ENCODE assay signal across 22 cellular contexts in genomic region chr5:133945561-133945960, GRCh38. TPM values are rescaled to one million over a fixed set of nuclear protein-coding genes. Genes with fewer than 3 reads are reported as not detected.
A peak's percentile ranks its signal among the peaks of the same experiment; 100 is the strongest.
DNase-seq lines count a peak whose midpoint lies in the region; ATAC-seq and TF ChIP-seq lines count a peak whose summit lies in the region.
"Had no signal": no experiment of that assay in that cellular context is flagged by ENCODE, and none has a peak within 500 bp of the region (broad histone marks: within the 10 kb centered on the region; RNA-seq: fewer than 3 reads in every experiment).

No MANE protein-coding gene starts in this region.

- no peak overlapping the region for H3K18ac ChIP-seq in IMR-90 (ENCODE audit: low read depth, low read length)

- no peaks in the 10 kb centered on the region for H4K20me1 ChIP-seq in IMR-90 (ENCODE audit: insufficient read depth, low read length)

- no peak overlapping the region for H4K8ac ChIP-seq in IMR-90 (ENCODE audit: low read depth in 2 of 2, low read length in 2 of 2)

- CTCF ChIA-PET in IMR-90 (lab: Yijun Ruan, JAX), result interaction anchor here (1.3 kb wide), 1 partner anchor 522 kb away, joined by 3 read pairs; no protein-coding TSS in a partner anchor

- 0 out of 2 replicates have a peak, but pooled peaks cover 2% of the 10 kb centered on the region for H3K4me1 ChIP-seq in IMR-90 (ENCODE audit: control insufficient read depth, insufficient read depth, low read length)

- H3K27ac Mint-ChIP-seq in stimulated activated memory B cell treated with anti-CD40 and anti-IgM and Interleukin-4, amounts not matched to agents 10 μg/mL and 1 μg/mL and 100 μg/mL, for 72 hours, result peak overlapping the region; percentile 19

- H2BK15ac ChIP-seq in IMR-90 (ENCODE audit: low read depth, low read length), result no peak overlapping the region

- no peaks in the 10 kb centered on the region for H3K36me3 ChIP-seq in IMR-90 (ENCODE audit: control insufficient read depth, insufficient read depth, low read length)
- H3K36me3 ChIP-seq: SJCRH30 had no signal

- H3K9me1 ChIP-seq in IMR-90 (ENCODE audit: insufficient read depth, low read length), result no peaks in the 10 kb centered on the region; the same call in 1 of the 2 replicates

- intact Hi-C loops in IMR-90 (cut with micrococcal nuclease), result loop anchor here (10.0 kb wide), 1 partner anchor 191 kb away; no protein-coding TSS in a partner anchor

- H3K27me3 Mint-ChIP-seq in stimulated activated memory B cell treated with anti-CD40 and anti-IgM and Interleukin-4, amounts not matched to agents 10 μg/mL and 1 μg/mL and 100 μg/mL, for 72 hours, result no peaks in the 10 kb centered on the region
- H3K27me3 Mint-ChIP-seq: B cell had no signal

- DNase-seq in IMR-90 (peak; percentile 10), amniotic epithelial cell (ENCODE audit: low read depth) (peak; percentile 64), medulla oblongata (ENCODE audit: extremely low spot score) (peak; percentile 67), HT-29 (ENCODE audit: low spot score) (no peak), NCI-H187 treated with DMSO at 0.1 percent for 48 hours (lab: John Stamatoyannopoulos, UW) (no peak)
- no peak for DNase-seq in activated CD4-positive, alpha-beta T cell treated with anti-CD3 and anti-CD28 coated beads for 4 hours
- DNase-seq: ACHN, EL, GM23248, MV-4-11, NCI-H1694 treated with DMSO at 0.1 percent for 48 hours, NCI-H2107, NCI-H2227 treated with DMSO at 0.1 percent for 48 hours, NCI-H524, PC-9, SJCRH30 had no signal

- no peak overlapping the region for H3K4me3 Mint-ChIP-seq in stimulated activated memory B cell treated with anti-CD40 and anti-IgM and Interleukin-4, amounts not matched to agents 10 μg/mL and 1 μg/mL and 100 μg/mL, for 72 hours
- H3K4me3 Mint-ChIP-seq: B cell had no signal

- H3K23ac ChIP-seq in IMR-90 (ENCODE audit: low read depth, low read length), result no peak overlapping the region

- H4K91ac ChIP-seq in IMR-90 (ENCODE audit: insufficient read depth, low read depth, low read length), result no peak overlapping the region

- no peak overlapping the region for H2BK20ac ChIP-seq in IMR-90 (ENCODE audit: low read depth, low read length)

- dilution Hi-C loops in IMR-90 (cut with HindIII; ENCODE audit: low sequenced_read_pairs, unreplicated experiment), result no loop called here

- no peak overlapping the region for H2BK5ac ChIP-seq in IMR-90 (ENCODE audit: low read depth, low read length, poor library complexity, severe bottlenecking)

- no peak overlapping the region for H3K9ac ChIP-seq in IMR-90 (ENCODE audit: low read depth, low read length)
- H3K9ac ChIP-seq: GM23248, KMS-11 had no signal

- H3K27ac ChIP-seq in IMR-90 (ENCODE audit: insufficient read depth, low read length), result no peak overlapping the region
- H3K27ac ChIP-seq: GM23248, KMS-11, PC-9, SJCRH30 had no signal

- WGBS in IMR-90 (ENCODE audit: extremely low coverage in 2 of 2, insufficient read length in 1 of 2), 2 experiments, result no CpG with 5 or more reads among the region's 3 CpGs

- no peaks in the 10 kb centered on the region for H3K36me3 Mint-ChIP-seq in stimulated activated memory B cell treated with anti-CD40 and anti-IgM and Interleukin-4, amounts not matched to agents 10 μg/mL and 1 μg/mL and 100 μg/mL, for 72 hours

- peaks cover 20% of the 10 kb centered on the region for H3K4me1 Mint-ChIP-seq in stimulated activated memory B cell treated with anti-CD40 and anti-IgM and Interleukin-4, amounts not matched to agents 10 μg/mL and 1 μg/mL and 100 μg/mL, for 72 hours

- H3K9me3 ChIP-seq in IMR-90 (ENCODE audit: control insufficient read depth, insufficient read depth, low read length), result no peaks in the 10 kb centered on the region
- H3K9me3 ChIP-seq: SJCRH30 had no signal

- no peak for TF ChIP-seq RAD21 in IMR-90 (IDR thresholded peaks at IDR 0.05; ENCODE audit: low read length)

- 0 out of 2 replicates have a peak overlapping the region, but pooled peaks have one; percentile 59 for H3K14ac ChIP-seq in IMR-90 (replicated peaks; ENCODE audit: low read depth, low read length)

- no peak overlapping the region for H2BK120ac ChIP-seq in IMR-90 (ENCODE audit: low read depth, low read length)

- H2AK9ac ChIP-seq in IMR-90 (replicated peaks; ENCODE audit: low read depth, low read length, poor library complexity), result peak overlapping the region; percentile 5

- POLR2A ChIA-PET in IMR-90 (lab: Charles Lee; ENCODE audit: unreplicated experiment), result no interaction called here

- TF ChIP-seq CTCF in IMR-90 (conservative IDR thresholded peaks at IDR 0.05; ENCODE audit: low read depth, low read length), result no peak

- no peak for ATAC-seq in IMR-90 (ENCODE audit: low read depth)
- no peak for ATAC-seq in stimulated activated memory B cell treated with anti-CD40 and anti-IgM and Interleukin-4, amounts not matched to agents 10 μg/mL and 1 μg/mL and 100 μg/mL, for 72 hours
- ATAC-seq: GM12878, HCT116, HepG2 had no signal

- peaks cover 12% of the 10 kb centered on the region for H3K27me3 ChIP-seq in IMR-90 (ENCODE audit: control insufficient read depth, insufficient read depth, low read length)
- H3K27me3 ChIP-seq: SJCRH30 had no signal

- H2AFZ ChIP-seq in IMR-90 (replicated peaks; ENCODE audit: low read length, poor library complexity), result no peak overlapping the region
- H2AFZ ChIP-seq: GM23248, PC-9 had no signal

- in situ Hi-C loops in IMR-90 (cut with MboI; ENCODE audit: low sequenced_read_pairs), result loop anchor here (10.0 kb wide), 2 partner anchors 521 to 831 kb away; no protein-coding TSS in a partner anchor

- H3K4me3 ChIP-seq in IMR-90 (ENCODE audit: insufficient read depth, low read depth, low read length), result no peak overlapping the region
- H3K4me3 ChIP-seq: GM12878, GM23248, PC-9, SJCRH30 had no signal

- H3K9me3 Mint-ChIP-seq in stimulated activated memory B cell treated with anti-CD40 and anti-IgM and Interleukin-4, amounts not matched to agents 10 μg/mL and 1 μg/mL and 100 μg/mL, for 72 hours, result no peaks in the 10 kb centered on the region

- H4K5ac ChIP-seq in IMR-90 (ENCODE audit: low read depth, low read length), result no peak overlapping the region

- no peak overlapping the region for H3K4ac ChIP-seq in IMR-90 (ENCODE audit: low read depth, low read length)

- H2AK5ac ChIP-seq in IMR-90 (ENCODE audit: low read depth, low read length), result no peak overlapping the region

- no TSS peak for BruUV-seq in IMR-90 (replicated peaks; lab: Mats Ljungman, UMichigan)

- H3K4me2 ChIP-seq in IMR-90 (ENCODE audit: low read depth, low read length), result no peak overlapping the region
- H3K4me2 ChIP-seq: PC-9 had no signal

- no peak for TF ChIP-seq POLR2A in IMR-90 (IDR thresholded peaks at IDR 0.05; ENCODE audit: low read depth, low read length)

- no peaks in the 10 kb centered on the region for H3K79me1 ChIP-seq in IMR-90 (ENCODE audit: low read depth in 1 of 2, low read length in 2 of 2)

- H3K56ac ChIP-seq in IMR-90 (ENCODE audit: extremely low read depth, insufficient read depth, low read length), result no peak overlapping the region

TF ChIP-seq in IMR-90, 13 proteins besides CTCF, POLR2A, EP300 and RAD21:
- TF ChIP-seq CEBPB (IDR thresholded peaks at IDR 0.05; ENCODE audit: low read depth, low read length) (no peak), NFE2L2 (IDR thresholded peaks at IDR 0.05; ENCODE audit: low read depth, low read length) (no peak), SMC3 (IDR thresholded peaks at IDR 0.05; ENCODE audit: low read depth, low read length) (no peak), RFX5 (IDR thresholded peaks at IDR 0.05; ENCODE audit: low read depth, low read length) (no peak), MAFK (IDR thresholded peaks at IDR 0.05; ENCODE audit: low read depth, low read length) (no peak), ELK1 (IDR thresholded peaks at IDR 0.05; ENCODE audit: borderline replicate concordance, low read depth, low read length) (no peak), RCOR1 (IDR thresholded peaks at IDR 0.05; ENCODE audit: insufficient replicate concordance, low read length) (no peak)
TF ChIP-seq in IMR-90: peak in this region for 0.

RNA-seq across cellular contexts. Expression of gene C5orf15, which starts 22.9 kb away (rescaled TPM):
- 35.1 and 54.2 TPM in 2 replicates for total RNA-seq in IMR-90 (2012; rRNA removed)
- polyA plus RNA-seq in IMR-90 (2012; rRNA removed), result 64.5 and 73.5 TPM in 2 replicates
- polyA plus RNA-seq in IMR-90 (2012; cell fraction: cytosol; rRNA removed), result 35.0 and 205 TPM in 2 replicates
- 37.9 and 38.3 TPM in 2 replicates for polyA plus RNA-seq in IMR-90 (2012; cell fraction: nucleus; rRNA removed; ENCODE audit: low replicate concordance)
- total RNA-seq in HT-29 (2014; rRNA removed; shearing (Covaris generic)), result 25.0 and 32.2 TPM in 2 replicates

RNA-seq across cellular contexts. Expression of gene VDAC1, which starts 59.2 kb away (rescaled TPM):
- total RNA-seq in IMR-90 (2012; rRNA removed), result 365 and 423 TPM in 2 replicates
- polyA plus RNA-seq in IMR-90 (2012; rRNA removed), result 242 and 289 TPM in 2 replicates
- polyA plus RNA-seq in IMR-90 (2012; cell fraction: cytosol; rRNA removed), result 103 and 148 TPM in 2 replicates
- 46.1 and 144 TPM in 2 replicates for polyA plus RNA-seq in IMR-90 (2012; cell fraction: nucleus; rRNA removed; ENCODE audit: low replicate concordance)
- total RNA-seq in HT-29 (2014; rRNA removed; shearing (Covaris generic)), result 116 and 129 TPM in 2 replicates

Comparison
In these comparisons a context has a peak if more than half of its experiments do, and no peak if none do; other contexts are left out.
1. DNase-seq: peak in IMR-90 (single experiment), amniotic epithelial cell (single experiment) and medulla oblongata (single experiment); none in activated CD4-positive, alpha-beta T cell treated with anti-CD3 and anti-CD28 coated beads for 4 hours (0 of 2), HT-29 (single experiment) and NCI-H187 treated with DMSO at 0.1 percent for 48 hours (single experiment).